In the genomic region with DNA sequence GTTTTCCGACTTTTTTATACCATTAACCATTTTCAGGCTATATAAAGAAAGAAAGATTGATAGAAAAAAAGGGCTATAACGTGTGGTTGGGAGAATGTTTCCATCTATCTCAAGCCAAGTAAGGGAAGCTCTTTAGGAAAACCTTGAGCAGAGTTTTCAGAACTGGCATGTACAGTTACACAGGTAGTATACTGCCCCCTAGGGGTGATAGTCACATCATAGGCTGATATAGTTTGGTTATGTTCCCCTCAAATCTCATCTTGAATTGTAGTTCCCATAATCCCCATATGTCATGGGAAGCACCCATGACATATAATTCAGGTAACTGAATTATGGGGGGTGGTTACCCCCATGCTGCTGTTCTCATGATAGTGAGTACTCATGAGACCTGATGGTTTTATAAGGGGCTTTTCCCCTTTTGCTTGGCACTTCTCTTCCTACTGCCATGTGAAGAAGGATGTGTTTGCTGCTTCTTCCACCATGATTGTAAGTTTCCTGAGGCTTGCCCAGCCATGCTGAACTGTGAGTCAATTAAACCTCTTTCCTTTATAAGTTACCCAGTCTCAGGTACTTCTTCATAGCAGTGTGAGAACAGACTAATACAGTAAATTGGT, we compare ENCODE assay signal across 8 cellular contexts.
DNase-seq lines count a peak whose midpoint lies in the region; TF ChIP-seq lines count a peak whose summit lies in the region.

No MANE protein-coding gene starts in this region.

- H3K4me1 Mint-ChIP-seq in CD14-positive monocyte (peaks cover 17% of the 10 kb centered on the region), HFFc6 (ENCODE audit: low read depth) (peaks cover 5% of the 10 kb centered on the region; the same call in 1 of the 2 replicates)

- no peak overlapping the region for H2BK12ac ChIP-seq in mesenchymal stem cell (ENCODE audit: low read length in 2 of 2)

- H2AK5ac ChIP-seq in mesenchymal stem cell (ENCODE audit: low read length, severe bottlenecking) = no peak overlapping the region

- no peak overlapping the region for H2BK15ac ChIP-seq in mesenchymal stem cell (ENCODE audit: low read depth, poor library complexity, severe bottlenecking)

- H3K36me3 Mint-ChIP-seq in CD14-positive monocyte (no peaks in the 10 kb centered on the region), HFFc6 (ENCODE audit: low read depth) (no peaks in the 10 kb centered on the region)

- 0% methylated on average over 1 of the region's 2 CpGs for WGBS in mesenchymal stem cell

- in situ Hi-C loops in astrocyte of the cerebellum (cut with HindIII; ENCODE audit: low sequenced_read_pairs) = no loop called here

- intact Hi-C loops in CD14-positive monocyte (cut with micrococcal nuclease) = loop anchor here (2.0 to 5.0 kb wide), 2 partner anchors 127 to 129 kb away; no protein-coding TSS in a partner anchor

- no peak overlapping the region for H3K18ac ChIP-seq in mesenchymal stem cell (ENCODE audit: low read depth in 1 of 2, low read length in 2 of 2)

- H3K4me1 ChIP-seq in mesenchymal stem cell (ENCODE audit: control insufficient read depth, insufficient read depth, low read depth, low read length) = no peaks in the 10 kb centered on the region

- H3K27ac Mint-ChIP-seq in CD14-positive monocyte = peak overlapping the region in 1 of 7 donors; percentile 77
- no peak overlapping the region for H3K27ac Mint-ChIP-seq in HFFc6

- no peak overlapping the region for H3K27ac ChIP-seq in mesenchymal stem cell (ENCODE audit: low read length, poor library complexity, severe bottlenecking)

- TF ChIP-seq CTCF in CD14-positive monocyte (IDR thresholded peaks at IDR 0.05) (peak; percentile 94), GM12865 (IDR thresholded peaks at IDR 0.05; ENCODE audit: insufficient read depth, low read depth, low read length, missing control alignments) (peak; percentile 57), HFFc6 (IDR thresholded peaks at IDR 0.05) (peak; percentile 81), astrocyte of the cerebellum (IDR thresholded peaks at IDR 0.05; ENCODE audit: low read depth, low read length, missing control alignments) (peak; percentile 43)

- H3K4me3 ChIP-seq in GM12865 (ENCODE audit: low read depth, low read length) (no peak overlapping the region), astrocyte of the cerebellum (ENCODE audit: low read depth, low read length) (no peak overlapping the region), mesenchymal stem cell (ENCODE audit: insufficient read depth in 1 of 2, low read depth in 1 of 2, low read length in 2 of 2) (no peak overlapping the region)

- no peak overlapping the region for H3K4me3 Mint-ChIP-seq in CD14-positive monocyte
- no peak overlapping the region for H3K4me3 Mint-ChIP-seq in HFFc6

- no peak overlapping the region for H3K23ac ChIP-seq in mesenchymal stem cell (ENCODE audit: low read length in 2 of 2)

- H3K27me3 Mint-ChIP-seq in CD14-positive monocyte (ENCODE audit: low read depth in 3 of 3) (peaks cover 0 to 6% (median 2%) of the 10 kb centered on the region in 3 donors), HFFc6 (ENCODE audit: insufficient read depth) (no peaks in the 10 kb centered on the region)

- no peak overlapping the region for H3K14ac ChIP-seq in mesenchymal stem cell (ENCODE audit: low read length in 2 of 2)

- H3K79me1 ChIP-seq in mesenchymal stem cell (replicated peaks; ENCODE audit: low read length, poor library complexity, severe bottlenecking) = no peaks in the 10 kb centered on the region

- DNase-seq in CD14-positive monocyte (ENCODE audit: low spot score) (peak; percentile 44), GM12865 (ENCODE audit: low read depth) (peak; percentile 70), HFFc6 (no peak), NAMALWA (ENCODE audit: low spot score) (peak; percentile 72), astrocyte of the cerebellum (ENCODE audit: low read depth) (no peak), mesenchymal stem cell (peak; percentile 30), NCI-H2227 treated with DMSO at 0.1 percent for 48 hours (lab: John Stamatoyannopoulos, UW) (no peak), NCI-H524 treated with DMSO at 0.1 percent for 48 hours (lab: John Stamatoyannopoulos, UW) (no peak)

- no peak overlapping the region for H3K4ac ChIP-seq in mesenchymal stem cell (ENCODE audit: low read depth in 1 of 2, low read length in 2 of 2)

- no peaks in the 10 kb centered on the region for H3K9me3 ChIP-seq in mesenchymal stem cell (ENCODE audit: control insufficient read depth, low read length)

- no peak overlapping the region for H3K4me2 ChIP-seq in mesenchymal stem cell (ENCODE audit: low read length, poor library complexity, severe bottlenecking)

- no peaks in the 10 kb centered on the region for H3K9me3 Mint-ChIP-seq in CD14-positive monocyte
- peaks cover 8% of the 10 kb centered on the region; the same call in 1 of the 2 replicates for H3K9me3 Mint-ChIP-seq in HFFc6

- H2BK5ac ChIP-seq in mesenchymal stem cell (ENCODE audit: low read depth, low read length, poor library complexity, severe bottlenecking) = no peak overlapping the region

- H4K8ac ChIP-seq in mesenchymal stem cell (ENCODE audit: low read length) = no peak overlapping the region

- H3K9ac ChIP-seq in mesenchymal stem cell (ENCODE audit: low read length) = no peak overlapping the region

- H2AFZ ChIP-seq in mesenchymal stem cell (ENCODE audit: low read depth, low read length) = no peak overlapping the region

- H3K36me3 ChIP-seq in mesenchymal stem cell (ENCODE audit: control insufficient read depth in 1 of 2, insufficient read depth in 2 of 2, low read depth in 1 of 2, low read length in 2 of 2) = no peaks in the 10 kb centered on the region

- no peaks in the 10 kb centered on the region for H3K27me3 ChIP-seq in mesenchymal stem cell (ENCODE audit: control insufficient read depth in 1 of 2, insufficient read depth in 1 of 2, low read length in 2 of 2)

- no peak overlapping the region for H2BK120ac ChIP-seq in mesenchymal stem cell (ENCODE audit: low read depth, low read length)

- H4K91ac ChIP-seq in mesenchymal stem cell (ENCODE audit: low read length) = no peak overlapping the region

Comparison
In these comparisons a context has a peak if more than half of its experiments do, and no peak if none do; other contexts are left out.
1. DNase-seq: peak in CD14-positive monocyte (single experiment), GM12865 (single experiment), NAMALWA (single experiment) and mesenchymal stem cell (single experiment); none in HFFc6 (single experiment), astrocyte of the cerebellum (single experiment), NCI-H2227 treated with DMSO at 0.1 percent for 48 hours (single experiment) and NCI-H524 treated with DMSO at 0.1 percent for 48 hours (single experiment).
2. CTCF ChIP-seq: peak in every context shown above with its lines; median percentile 94 in CD14-positive monocyte; 81 in HFFc6; 57 in GM12865; 43 in astrocyte of the cerebellum.